9 cellular contexts compared by ENCODE assay signal in the genomic region with DNA sequence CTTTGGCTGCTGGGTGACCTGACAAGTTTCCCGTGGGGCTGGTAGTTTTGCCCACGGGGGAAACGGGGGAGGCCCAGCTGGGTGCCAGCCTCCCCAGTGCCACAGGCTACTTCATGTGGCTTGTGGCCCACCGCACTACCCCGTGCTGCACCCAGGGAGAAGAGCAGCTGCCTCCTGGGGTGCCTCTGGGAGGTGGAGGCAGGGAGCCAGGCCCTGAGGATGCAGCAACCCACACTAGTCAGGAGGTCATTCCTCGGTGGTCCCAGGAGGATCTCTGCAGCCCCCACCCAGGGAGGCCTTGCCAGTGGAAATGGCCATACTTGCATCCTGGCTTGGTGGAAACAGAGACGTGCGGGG. TPM values are rescaled to one million over a fixed set of nuclear protein-coding genes. Genes with fewer than 3 reads are reported as not detected.
A peak's percentile ranks its signal among the peaks of the same experiment; 100 is the strongest.
DNase-seq lines count a peak whose midpoint lies in the region; ATAC-seq and TF ChIP-seq lines count a peak whose summit lies in the region.
"Had no signal": no experiment of that assay in that cellular context is flagged by ENCODE, and none has a peak within 500 bp of the region (broad histone marks: within the 10 kb centered on the region; RNA-seq: fewer than 3 reads in every experiment).

No MANE protein-coding gene starts in this region.

- H3K4me1 ChIP-seq in liver (ENCODE audit: control insufficient read depth in 4 of 4, insufficient read depth in 4 of 4, low read length in 3 of 4) (peaks cover 34 to 77% (median 61%) of the 10 kb centered on the region in 4 donors), thymus (ENCODE audit: control insufficient read depth, insufficient read depth, low read length) (peaks cover 27% of the 10 kb centered on the region)

- H3K27me3 ChIP-seq in liver (ENCODE audit: control insufficient read depth in 4 of 4, insufficient read depth in 4 of 4, low read length in 3 of 4) (no peaks in the 10 kb centered on the region), thymus (ENCODE audit: control insufficient read depth, insufficient read depth) (no peaks in the 10 kb centered on the region)

- H3K27me3 Mint-ChIP-seq in activated naive CD8-positive, alpha-beta T cell treated with anti-CD3 and anti-CD28 coated beads, Interleukin-2, amount 50 U/mL, for 24 hours, result no peaks in the 10 kb centered on the region

- no peak for TF ChIP-seq CTCF in liver (IDR thresholded peaks at IDR 0.05; ENCODE audit: low read depth, low read length, missing input control)

- TF ChIP-seq RAD21 in liver (IDR thresholded peaks at IDR 0.05), result no peak

- peak overlapping the region; percentile 89 for H3K27ac Mint-ChIP-seq in activated naive CD8-positive, alpha-beta T cell treated with anti-CD3 and anti-CD28 coated beads, Interleukin-2, amount 50 U/mL, for 24 hours

- WGBS in liver, result 65% methylated on average over 8 of the region's 8 CpGs
- WGBS in thymus, result 48% methylated on average over 8 of the region's 8 CpGs

- peaks cover 41% of the 10 kb centered on the region for H3K4me1 Mint-ChIP-seq in activated naive CD8-positive, alpha-beta T cell treated with anti-CD3 and anti-CD28 coated beads, Interleukin-2, amount 50 U/mL, for 24 hours

- H3K27ac ChIP-seq in liver (ENCODE audit: low read depth in 1 of 2, low read length in 2 of 2) (peak overlapping the region; percentile 95 to 99), thymus (ENCODE audit: low read depth) (peak overlapping the region; percentile 25)

- H3K36me3 ChIP-seq in liver (ENCODE audit: control insufficient read depth in 4 of 4, insufficient read depth in 3 of 4, low read depth in 1 of 4, low read length in 3 of 4) (peaks cover 0 to 13% (median 3%) of the 10 kb centered on the region in 4 donors), thymus (ENCODE audit: control insufficient read depth, insufficient read depth) (peaks cover 27% of the 10 kb centered on the region)

- H3K4me3 Mint-ChIP-seq in activated naive CD8-positive, alpha-beta T cell treated with anti-CD3 and anti-CD28 coated beads, Interleukin-2, amount 50 U/mL, for 24 hours, result peak overlapping the region; percentile 92

- H3K9ac ChIP-seq in liver (ENCODE audit: low read depth in 1 of 2, low read length in 2 of 2), result peak overlapping the region; percentile 35 to 71

- H3K4me3 ChIP-seq in liver (ENCODE audit: low read depth in 1 of 3, low read length in 3 of 3) (peak overlapping the region in 2 of 3 donors; percentile 23 to 95), thymus (ENCODE audit: low read length) (no peak overlapping the region)

- DNase-seq in activated effector memory CD4-positive, alpha-beta T cell treated with anti-CD3 and anti-CD28 coated beads, Interleukin-2, amount 50 U/mL, for 16 hours, result peak; percentile 74
- DNase-seq in activated effector memory CD4-positive, alpha-beta T cell treated with Interleukin-2 at 50 U/mL for 16 hours, result no peak
- no peak for DNase-seq in activated naive CD8-positive, alpha-beta T cell treated with anti-CD3 and anti-CD28 coated beads, Interleukin-2, amount 50 U/mL, for 24 hours
- DNase-seq in NCI-H748 (lab: John Stamatoyannopoulos, UW; ENCODE audit: unreplicated experiment), result no peak

- peaks cover 31% of the 10 kb centered on the region for H3K36me3 Mint-ChIP-seq in activated naive CD8-positive, alpha-beta T cell treated with anti-CD3 and anti-CD28 coated beads, Interleukin-2, amount 50 U/mL, for 24 hours (ENCODE audit: low read depth)

- no peak for ATAC-seq in activated naive CD8-positive, alpha-beta T cell treated with anti-CD3 and anti-CD28 coated beads, Interleukin-2, amount 50 U/mL, for 24 hours
- ATAC-seq in GM21447 (IDR thresholded peaks at IDR 0.05; ENCODE audit: unreplicated experiment) (no peak), GM19328 (IDR thresholded peaks at IDR 0.05; ENCODE audit: unreplicated experiment) (no peak)

- H3K9me3 ChIP-seq in liver (ENCODE audit: control insufficient read depth in 4 of 4, low read length in 3 of 4), result no peaks in the 10 kb centered on the region
- H3K9me3 ChIP-seq in thymus (ENCODE audit: control insufficient read depth), result no peaks in the 10 kb centered on the region

- H3K9me3 Mint-ChIP-seq in activated naive CD8-positive, alpha-beta T cell treated with anti-CD3 and anti-CD28 coated beads, Interleukin-2, amount 50 U/mL, for 24 hours, result no peaks in the 10 kb centered on the region

TF ChIP-seq in liver, 16 proteins besides CTCF, POLR2A, EP300 and RAD21:
- no peak for TF ChIP-seq REST (IDR thresholded peaks at IDR 0.05)
- TF ChIP-seq FOXA1 (IDR thresholded peaks at IDR 0.05), result no peak
- TF ChIP-seq HNF4G (IDR thresholded peaks at IDR 0.05), result no peak
- TF ChIP-seq EGR1 (IDR thresholded peaks at IDR 0.05; ENCODE audit: low read depth in 2 of 2), result no peak
- TF ChIP-seq NR2F2 (IDR thresholded peaks at IDR 0.05), result no peak
- no peak for TF ChIP-seq RXRA (IDR thresholded peaks at IDR 0.05)
- TF ChIP-seq TAF1 (conservative IDR thresholded peaks at IDR 0.05), result no peak
- no peak for TF ChIP-seq MAX (IDR thresholded peaks at IDR 0.05)
- no peak for TF ChIP-seq GABPA (IDR thresholded peaks at IDR 0.05 in 1 of 2, conservative IDR thresholded peaks at IDR 0.05 in 1 of 2)
- no peak for TF ChIP-seq ZBTB33 (IDR thresholded peaks at IDR 0.05)
- TF ChIP-seq SP1 (IDR thresholded peaks at IDR 0.05), result no peak
- TF ChIP-seq HNF4A (conservative IDR thresholded peaks at IDR 0.05), result no peak
- no peak for TF ChIP-seq JUND (IDR thresholded peaks at IDR 0.05)
- TF ChIP-seq FOXA2 (IDR thresholded peaks at IDR 0.05), result no peak
- TF ChIP-seq YY1 (IDR thresholded peaks at IDR 0.05), result no peak
- no peak for TF ChIP-seq ATF3 (IDR thresholded peaks at IDR 0.05)

RNA-seq across cellular contexts. Expression of gene PIM3, which starts 3.5 kb away (rescaled TPM):
- total RNA-seq in liver, result 10 to 100 TPM; 14.5 to 33.8 TPM
- polyA plus RNA-seq in liver (10 to 100 TPM; 22.3 to 44.0 TPM), thymus (57.6 TPM)

RNA-seq across cellular contexts. Expression of gene CRELD2, which starts 45.7 kb away (rescaled TPM):
- 10 to 100 TPM; 17.2 to 98.1 TPM for total RNA-seq in liver
- polyA plus RNA-seq in liver (10 to 100 TPM; 34.2 to 80.0 TPM), thymus (24.3 TPM)

RNA-seq across cellular contexts. Expression of gene ALG12, which starts 45.9 kb away (rescaled TPM):
- 10 to 100 TPM; 10.4 to 20.2 TPM for total RNA-seq in liver
- polyA plus RNA-seq in liver (10 to 100 TPM; 12.5 to 15.6 TPM), thymus (9.1 TPM)

RNA-seq across cellular contexts. Expression of gene IL17REL, which starts 48.5 kb away (rescaled TPM):
- under 1 TPM in 1 of 2 donors, not detected in 1; under 0.01 TPM for total RNA-seq in liver
- polyA plus RNA-seq in liver (not detected), thymus (2.4 TPM)
- total RNA-seq: HT1080 had no signal
